In genomic region chr16:54158986-54159385, GRCh38 we compare ENCODE assay signal across 1 cellular context.
TF ChIP-seq lines count a peak whose summit lies in the region.

No MANE protein-coding gene starts in this region.

TF ChIP-seq in HepG2, 621 proteins besides CTCF, POLR2A, EP300 and RAD21 (continued from another document):
- 0 out of 2 replicates have a peak, but pooled peaks have one; percentile 34 for TF ChIP-seq ZMYM4 (CRISPR knock-in tag; IDR thresholded peaks at IDR 0.05)
TF ChIP-seq in HepG2: peak in this region for 14.
